ENCODE assay signal across 20 cellular contexts in the genomic region with DNA sequence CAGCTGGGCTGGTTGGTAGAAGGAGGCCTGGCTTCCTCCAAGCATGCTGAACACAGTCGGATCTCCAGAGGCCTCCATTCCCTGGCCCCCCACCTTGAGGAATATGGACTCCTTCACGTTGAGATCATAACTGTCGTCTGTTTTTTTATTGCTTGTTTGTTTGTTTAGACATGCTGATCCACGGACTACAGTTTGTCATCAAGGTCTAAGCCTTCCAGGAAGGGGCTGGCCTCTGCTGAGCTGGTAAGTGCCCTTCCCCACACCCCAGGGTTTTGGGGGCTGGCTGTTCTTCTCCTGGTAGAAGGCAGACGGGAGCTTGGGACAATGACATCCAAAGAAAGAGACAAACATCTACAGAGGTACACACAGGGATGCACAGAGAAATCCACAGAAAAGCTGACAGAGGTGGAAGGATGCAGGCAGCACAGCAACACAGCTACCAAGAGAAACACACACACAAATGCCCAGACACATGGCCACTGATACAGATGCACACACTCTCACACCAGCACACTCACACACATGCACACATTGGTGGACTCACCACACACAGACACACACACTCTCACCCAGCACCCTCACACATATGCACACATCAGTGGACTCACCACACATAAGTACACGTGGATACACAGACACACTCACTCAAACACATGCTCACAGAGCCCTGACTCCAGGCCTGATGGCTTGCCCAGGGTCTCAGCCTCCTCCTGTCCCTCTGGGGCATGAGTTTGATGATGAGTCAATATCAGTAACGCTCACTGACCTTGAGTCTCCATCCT. TPM values are rescaled to one million over a fixed set of nuclear protein-coding genes. Genes with fewer than 3 reads are reported as not detected.
"Had no signal": no experiment of that assay in that cellular context is flagged by ENCODE, and none has a peak within 500 bp of the region (broad histone marks: within the 10 kb centered on the region; RNA-seq: fewer than 3 reads in every experiment).

No MANE protein-coding gene starts in this region.

- H3K4me1 Mint-ChIP-seq: central memory CD8-positive, alpha-beta T cell had no signal

- H3K27me3 ChIP-seq: ascending aorta, body of pancreas had no signal

- H3K27ac Mint-ChIP-seq: activated CD8-positive, alpha-beta T cell treated with anti-CD3 and anti-CD28 coated beads for 36 hours; activated T-cell treated with anti-CD3 and anti-CD28 coated beads, Interleukin-2, amount 50 U/mL, for 72 hours; activated T-helper 2 cell treated with anti-CD3 and anti-CD28 coated beads, Interferon-gamma antibody, Interleukin-2, Interleukin-4, amounts not matched to agents 10 μg/mL and 5 μg/mL and 100 μg/mL, durations not matched to agents 14 hours and 24 hours and 36 hours; T-helper 1 cell treated with Interleukin-12 subunit alpha and Interleukin-12 subunit beta and Interleukin-4 antibody, amounts not matched to agents 30 μg/mL and 1 μg/mL, for 36 hours had no signal

- H3K9me3 Mint-ChIP-seq: activated CD8-positive, alpha-beta T cell treated with anti-CD3 and anti-CD28 coated beads for 36 hours; activated T-cell treated with anti-CD3 and anti-CD28 coated beads, Interleukin-2, amount 50 U/mL, for 72 hours; activated T-helper 2 cell treated with anti-CD3 and anti-CD28 coated beads, Interferon-gamma antibody, Interleukin-2, Interleukin-4, amounts not matched to agents 10 μg/mL and 5 μg/mL and 100 μg/mL, durations not matched to agents 14 hours and 24 hours and 36 hours; central memory CD8-positive, alpha-beta T cell; T-helper 1 cell treated with Interleukin-12 subunit alpha and Interleukin-12 subunit beta and Interleukin-4 antibody, amounts not matched to agents 30 μg/mL and 1 μg/mL, for 36 hours had no signal

- H3K4me3 ChIP-seq: ascending aorta, body of pancreas had no signal

- H3K4me1 ChIP-seq: ascending aorta, body of pancreas had no signal

- H3K27ac ChIP-seq: ascending aorta, body of pancreas had no signal

- H3K27me3 Mint-ChIP-seq: activated CD8-positive, alpha-beta T cell treated with anti-CD3 and anti-CD28 coated beads for 36 hours had no signal

- ATAC-seq: activated CD4-positive, CD25-positive, alpha-beta regulatory T cell treated with anti-CD3 and anti-CD28 coated beads, Interleukin-2, amount 50 U/mL, for 24 hours; activated CD8-positive, alpha-beta T cell treated with anti-CD3 and anti-CD28 coated beads for 36 hours; activated T-cell treated with anti-CD3 and anti-CD28 coated beads, Interleukin-2, amount 50 U/mL, for 72 hours; body of pancreas had no signal

- H3K4me3 Mint-ChIP-seq: activated CD8-positive, alpha-beta T cell treated with anti-CD3 and anti-CD28 coated beads for 36 hours; activated T-cell treated with anti-CD3 and anti-CD28 coated beads, Interleukin-2, amount 50 U/mL, for 72 hours; central memory CD8-positive, alpha-beta T cell; T-helper 1 cell treated with Interleukin-12 subunit alpha and Interleukin-12 subunit beta and Interleukin-4 antibody, amounts not matched to agents 30 μg/mL and 1 μg/mL, for 36 hours had no signal

- H3K9me3 ChIP-seq: ascending aorta, body of pancreas had no signal

- H3K36me3 ChIP-seq: ascending aorta had no signal

- DNase-seq: activated CD4-positive, alpha-beta T cell treated with anti-CD3 and anti-CD28 coated beads for 4 hours; activated CD8-positive, alpha-beta memory T cell treated with anti-CD3 and anti-CD28 coated beads, Interleukin-2, amount 50 U/mL, for 4 hours; activated CD8-positive, alpha-beta T cell treated with anti-CD3 and anti-CD28 coated beads for 36 hours; activated naive CD4-positive, alpha-beta T cell treated with anti-CD3 and anti-CD28 coated beads, Interleukin-2, amount 50 U/mL, for 16 hours; activated T-cell treated with anti-CD3 and anti-CD28 coated beads, Interleukin-2, amount 50 U/mL, for 72 hours; amniotic stem cell; body of pancreas; Kasumi-1; NCI-H1105 treated with DMSO at 0.1 percent for 48 hours; NCI-H1436 treated with DMSO at 0.1 percent for 48 hours; NCI-H187; NCI-H2081; NCI-H524; SHP77 treated with DMSO at 0.1 percent for 48 hours had no signal

RNA-seq across cellular contexts. Expression of a gene that starts 6.7 kb away (rescaled TPM):
- total RNA-seq: activated CD8-positive, alpha-beta T cell treated with anti-CD3 and anti-CD28 coated beads for 36 hours; activated T-cell treated with anti-CD3 and anti-CD28 coated beads, Interleukin-2, amount 50 U/mL, for 72 hours; activated T-helper 2 cell treated with anti-CD3 and anti-CD28 coated beads, Interferon-gamma antibody, Interleukin-2, Interleukin-4, amounts not matched to agents 10 μg/mL and 5 μg/mL and 100 μg/mL, durations not matched to agents 14 hours and 24 hours and 36 hours; ascending aorta; body of pancreas; SK-MEL-5 had no signal

RNA-seq across cellular contexts. Expression of a gene that starts 25.4 kb away (rescaled TPM):
- total RNA-seq: activated CD8-positive, alpha-beta T cell treated with anti-CD3 and anti-CD28 coated beads for 36 hours; activated T-cell treated with anti-CD3 and anti-CD28 coated beads, Interleukin-2, amount 50 U/mL, for 72 hours; activated T-helper 2 cell treated with anti-CD3 and anti-CD28 coated beads, Interferon-gamma antibody, Interleukin-2, Interleukin-4, amounts not matched to agents 10 μg/mL and 5 μg/mL and 100 μg/mL, durations not matched to agents 14 hours and 24 hours and 36 hours; ascending aorta; body of pancreas; SK-MEL-5 had no signal

RNA-seq across cellular contexts. Expression of a gene that starts 40.5 kb away (rescaled TPM):
- total RNA-seq: activated CD8-positive, alpha-beta T cell treated with anti-CD3 and anti-CD28 coated beads for 36 hours; activated T-cell treated with anti-CD3 and anti-CD28 coated beads, Interleukin-2, amount 50 U/mL, for 72 hours; activated T-helper 2 cell treated with anti-CD3 and anti-CD28 coated beads, Interferon-gamma antibody, Interleukin-2, Interleukin-4, amounts not matched to agents 10 μg/mL and 5 μg/mL and 100 μg/mL, durations not matched to agents 14 hours and 24 hours and 36 hours; ascending aorta; body of pancreas; SK-MEL-5 had no signal
